ENCODE assay signal across 8 cellular contexts in genomic region chr4:122151982-122152698, GRCh38. TPM values are rescaled to one million over a fixed set of nuclear protein-coding genes. Genes with fewer than 3 reads are reported as not detected.
DNase-seq lines count a peak whose midpoint lies in the region; TF ChIP-seq lines count a peak whose summit lies in the region.

Gene BLTP1 (plus strand): TSS chr4:122152331. CDS start chr4:122170648, 18,317 bp downstream.

- peak; percentile 19 for TF ChIP-seq CTCF in osteocyte (IDR thresholded peaks at IDR 0.05)

- H3K4me3 Mint-ChIP-seq in activated naive CD8-positive, alpha-beta T cell treated with anti-CD3 and anti-CD28 coated beads for 36 hours: peak within 1 kb of the TSS; percentile 90
- H3K4me3 Mint-ChIP-seq in osteocyte (ENCODE audit: unreplicated experiment): peak within 1 kb of the TSS; percentile 98

- H3K4me1 ChIP-seq in thymus (ENCODE audit: control insufficient read depth, insufficient read depth, low read length): peaks cover 2% of the 10 kb centered on the region

- H3K4me3 ChIP-seq in thymus (ENCODE audit: low read length): peak within 1 kb of the TSS; percentile 75

- WGBS in thymus: under 1% methylated on average over 50 of the region's 50 CpGs

- H3K27me3 ChIP-seq in thymus (ENCODE audit: control insufficient read depth, insufficient read depth): no peaks in the 10 kb centered on the region

- CTCF ChIA-PET in HEK293T (lab: Yijun Ruan, JAX): no interaction called here

- H3K27ac ChIP-seq in thymus (ENCODE audit: low read depth): peak within 1 kb of the TSS; percentile 92

- H3K9me3 ChIP-seq in thymus (ENCODE audit: control insufficient read depth): no peaks in the 10 kb centered on the region

- DNase-seq in GM04504 (ENCODE audit: low read depth) (peak; percentile 52), HEK293T (ENCODE audit: extremely low spot score) (peak; percentile 92), MV-4-11 (lab: John Stamatoyannopoulos, UW) (peak; percentile 65), SKM-1 treated with dmso at 0.1 percent for 144 hours (lab: John Stamatoyannopoulos, UW; ENCODE audit: unreplicated experiment) (peak; percentile 67), head of caudate nucleus (peak; percentile 82 to 96 (median 92)), osteocyte (ENCODE audit: extremely low spot score, unreplicated experiment) (peak; percentile 96)
- DNase-seq in activated naive CD8-positive, alpha-beta T cell treated with anti-CD3 and anti-CD28 coated beads for 36 hours: peak; percentile 88

- no peaks in the 10 kb centered on the region for H3K27me3 Mint-ChIP-seq in activated naive CD8-positive, alpha-beta T cell treated with anti-CD3 and anti-CD28 coated beads for 36 hours
- H3K27me3 Mint-ChIP-seq in osteocyte (ENCODE audit: unreplicated experiment): peaks cover 4% of the 10 kb centered on the region

- peaks cover 20% of the 10 kb centered on the region for H3K36me3 Mint-ChIP-seq in activated naive CD8-positive, alpha-beta T cell treated with anti-CD3 and anti-CD28 coated beads for 36 hours
- H3K36me3 Mint-ChIP-seq in osteocyte (ENCODE audit: unreplicated experiment): peaks cover 16% of the 10 kb centered on the region

- H3K9me3 Mint-ChIP-seq in activated naive CD8-positive, alpha-beta T cell treated with anti-CD3 and anti-CD28 coated beads for 36 hours: no peaks in the 10 kb centered on the region
- no peaks in the 10 kb centered on the region for H3K9me3 Mint-ChIP-seq in osteocyte (ENCODE audit: unreplicated experiment)

- intact Hi-C loops in head of caudate nucleus (cut with DNase I): no loop called here

- H3K4me1 Mint-ChIP-seq in activated naive CD8-positive, alpha-beta T cell treated with anti-CD3 and anti-CD28 coated beads for 36 hours: peaks cover 46% of the 10 kb centered on the region
- peaks cover 20% of the 10 kb centered on the region for H3K4me1 Mint-ChIP-seq in osteocyte (ENCODE audit: unreplicated experiment)

- H3K27ac Mint-ChIP-seq in activated naive CD8-positive, alpha-beta T cell treated with anti-CD3 and anti-CD28 coated beads for 36 hours: peak within 1 kb of the TSS; percentile 98
- H3K27ac Mint-ChIP-seq in osteocyte (ENCODE audit: unreplicated experiment): peak within 1 kb of the TSS; percentile 96

- H3K36me3 ChIP-seq in thymus (ENCODE audit: control insufficient read depth, insufficient read depth): peaks cover 3% of the 10 kb centered on the region

- POLR2A ChIA-PET in HEK293T (lab: Yijun Ruan, JAX): interaction anchor here (0.6 to 0.9 kb wide), 4 partner anchors 9 to 163 kb away, joined by 3 read pairs; no protein-coding TSS in a partner anchor

TF ChIP-seq in HEK293T, 16 proteins besides CTCF, POLR2A, EP300 and RAD21:
- no peak for TF ChIP-seq HDGF (IDR thresholded peaks at IDR 0.05; ENCODE audit: borderline replicate concordance)
- TF ChIP-seq ZNF384 (IDR thresholded peaks at IDR 0.05): no peak
- TF ChIP-seq PKNOX1 (IDR thresholded peaks at IDR 0.05): peak; percentile 62
- TF ChIP-seq FOXA1 (IDR thresholded peaks at IDR 0.05): no peak
- peak; percentile 75 for TF ChIP-seq L3MBTL2 (conservative IDR thresholded peaks at IDR 0.05)

RNA-seq across cellular contexts. Expression of gene BLTP1, which starts in this region (rescaled TPM):
- 10 to 100 TPM; 12.2 to 12.6 TPM for total RNA-seq in activated naive CD8-positive, alpha-beta T cell treated with anti-CD3 and anti-CD28 coated beads for 36 hours
- total RNA-seq in osteocyte: 41.6 and 48.1 TPM in 2 replicates
- 37.9 TPM for polyA plus RNA-seq in thymus

Comparison
In these comparisons a context has a peak if more than half of its experiments do, and no peak if none do; other contexts are left out.
1. Peak in every context shown above with its lines: DNase-seq, H3K4me3 ChIP-seq and H3K27ac ChIP-seq.